15 cellular contexts compared by ENCODE assay signal in the genomic region with DNA sequence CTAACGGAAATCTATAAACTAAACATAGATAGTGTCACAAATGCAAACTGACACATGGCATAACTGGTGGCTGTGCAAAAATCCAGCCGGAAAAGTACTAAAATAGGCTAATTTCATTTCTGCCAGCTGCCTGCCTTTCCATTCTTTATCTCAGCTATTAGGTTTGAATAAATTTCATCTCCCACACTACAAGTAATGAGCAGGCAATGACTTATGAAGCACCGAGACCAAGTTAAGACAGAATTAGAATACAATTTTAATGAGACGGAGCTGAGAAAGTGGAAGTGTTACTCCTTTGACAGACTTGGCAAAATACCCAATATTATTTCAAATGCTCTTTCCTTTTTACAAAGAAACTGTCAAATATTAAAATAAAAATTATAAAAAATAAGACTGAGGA.
DNase-seq lines count a peak whose midpoint lies in the region; ATAC-seq and TF ChIP-seq lines count a peak whose summit lies in the region.
"Had no signal": no experiment of that assay in that cellular context is flagged by ENCODE, and none has a peak within 500 bp of the region (broad histone marks: within the 10 kb centered on the region; RNA-seq: fewer than 3 reads in every experiment).

No MANE protein-coding gene starts in this region.

- peaks cover 3% of the 10 kb centered on the region for H3K36me3 ChIP-seq in OCI-LY3 (replicated peaks; ENCODE audit: low read depth, low read length)
- H3K36me3 ChIP-seq: heart left ventricle, pancreas, suprapubic skin had no signal

- H3K4me1 ChIP-seq in OCI-LY3 (ENCODE audit: low read length), result peaks cover 63% of the 10 kb centered on the region
- H3K4me1 ChIP-seq: A549, suprapubic skin had no signal

- CTCF ChIA-PET in RWPE1 (lab: Yijun Ruan, JAX), result interaction anchor here (0.7 kb wide), 1 partner anchor 181 kb away, joined by 3 read pairs; no protein-coding TSS in a partner anchor

- H3K36me3 Mint-ChIP-seq in stimulated activated naive B cell treated with anti-CD40 and anti-IgM and Interleukin-4, amounts not matched to agents 10 μg/mL and 1 μg/mL and 100 μg/mL, for 72 hours, result peaks cover 0 to 2% of the 10 kb centered on the region in 2 donors

- no peaks in the 10 kb centered on the region for H3K27me3 Mint-ChIP-seq in stimulated activated naive B cell treated with anti-CD40 and anti-IgM and Interleukin-4, amounts not matched to agents 10 μg/mL and 1 μg/mL and 100 μg/mL, for 72 hours

- peak overlapping the region; percentile 99 for H3K27ac ChIP-seq in OCI-LY3 (ENCODE audit: low read length)
- H3K27ac ChIP-seq in RWPE1, result no peak overlapping the region
- H3K27ac ChIP-seq: A549, heart left ventricle, pancreas, suprapubic skin had no signal

- H3K27me3 ChIP-seq in OCI-LY3 (ENCODE audit: low read depth, low read length), result no peaks in the 10 kb centered on the region
- H3K27me3 ChIP-seq: heart left ventricle, pancreas, suprapubic skin had no signal

- H3K9me3 Mint-ChIP-seq in stimulated activated naive B cell treated with anti-CD40 and anti-IgM and Interleukin-4, amounts not matched to agents 10 μg/mL and 1 μg/mL and 100 μg/mL, for 72 hours, result peaks cover 0 to 3% of the 10 kb centered on the region in 2 donors

- DNase-seq in NCI-H748 (lab: John Stamatoyannopoulos, UW; ENCODE audit: unreplicated experiment), result peak; percentile 26
- DNase-seq in NCI-H748 treated with DMSO at 0.1 percent for 48 hours (lab: John Stamatoyannopoulos, UW), result no peak
- DNase-seq in stimulated activated naive B cell treated with anti-CD40 and anti-IgM and Interleukin-4, amounts not matched to agents 10 μg/mL and 1 μg/mL and 100 μg/mL, for 72 hours, result no peak
- no peak for DNase-seq in RWPE1 (ENCODE audit: low spot score)
- no peak for DNase-seq in NCI-H82 (lab: John Stamatoyannopoulos, UW)
- DNase-seq: activated CD8-positive, alpha-beta memory T cell treated with anti-CD3 and anti-CD28 coated beads, Interleukin-2, amount 50 U/mL, for 4 hours; effector CD8-positive, alpha-beta T cell; heart left ventricle; pancreas; stimulated activated CD4-positive, alpha-beta T cell treated with anti-CD3 and anti-CD28 coated beads, Interleukin-4, amount 100 ng/mL, for 4 hours had no signal

- H3K9ac ChIP-seq in OCI-LY3 (ENCODE audit: low read length), result peak overlapping the region; percentile 73

- H4K20me1 ChIP-seq in OCI-LY3 (ENCODE audit: insufficient read depth, low read length), result no peaks in the 10 kb centered on the region

- H3K4me2 ChIP-seq in OCI-LY3 (ENCODE audit: low read length), result peak overlapping the region; percentile 76
- H3K4me2 ChIP-seq: A549 had no signal

- H3K4me3 Mint-ChIP-seq in stimulated activated naive B cell treated with anti-CD40 and anti-IgM and Interleukin-4, amounts not matched to agents 10 μg/mL and 1 μg/mL and 100 μg/mL, for 72 hours, result peak overlapping the region; percentile 25 to 73

- TF ChIP-seq CTCF in OCI-LY3 (IDR thresholded peaks at IDR 0.05; ENCODE audit: low read depth, low read length) (no peak), RWPE1 (conservative IDR thresholded peaks at IDR 0.05; ENCODE audit: low read depth) (no peak)

- peak overlapping the region; percentile 63 for H3K4me3 ChIP-seq in OCI-LY3 (ENCODE audit: low read length)
- H3K4me3 ChIP-seq: A549, heart left ventricle, pancreas, suprapubic skin had no signal

- POLR2A ChIA-PET in RWPE1 (lab: Yijun Ruan, JAX; ENCODE audit: low non-redundant PET), result no interaction called here

- ATAC-seq in HG03039 (IDR thresholded peaks at IDR 0.05; ENCODE audit: unreplicated experiment), result peak; percentile 37
- ATAC-seq in stimulated activated naive B cell treated with anti-CD40 and anti-IgM and Interleukin-4, amounts not matched to agents 10 μg/mL and 1 μg/mL and 100 μg/mL, for 72 hours (replicated peaks), result peak; percentile 39 to 62
- no peak for ATAC-seq in HG02852 (IDR thresholded peaks at IDR 0.05; ENCODE audit: unreplicated experiment)
- ATAC-seq: A549, heart left ventricle had no signal

- H2AFZ ChIP-seq in OCI-LY3 (ENCODE audit: low read depth, low read length), result no peak overlapping the region

- H3K4me1 Mint-ChIP-seq in stimulated activated naive B cell treated with anti-CD40 and anti-IgM and Interleukin-4, amounts not matched to agents 10 μg/mL and 1 μg/mL and 100 μg/mL, for 72 hours, result peaks cover 29 to 54% of the 10 kb centered on the region in 2 donors

- H3K27ac Mint-ChIP-seq in stimulated activated naive B cell treated with anti-CD40 and anti-IgM and Interleukin-4, amounts not matched to agents 10 μg/mL and 1 μg/mL and 100 μg/mL, for 72 hours, result no peak overlapping the region

- no peaks in the 10 kb centered on the region for H3K79me2 ChIP-seq in OCI-LY3 (ENCODE audit: low read length)

- no peaks in the 10 kb centered on the region for H3K9me3 ChIP-seq in OCI-LY3 (ENCODE audit: insufficient read depth, low read length)
- H3K9me3 ChIP-seq: heart left ventricle, pancreas, suprapubic skin had no signal
